ENCODE assay signal across 9 cellular contexts in the genomic region with DNA sequence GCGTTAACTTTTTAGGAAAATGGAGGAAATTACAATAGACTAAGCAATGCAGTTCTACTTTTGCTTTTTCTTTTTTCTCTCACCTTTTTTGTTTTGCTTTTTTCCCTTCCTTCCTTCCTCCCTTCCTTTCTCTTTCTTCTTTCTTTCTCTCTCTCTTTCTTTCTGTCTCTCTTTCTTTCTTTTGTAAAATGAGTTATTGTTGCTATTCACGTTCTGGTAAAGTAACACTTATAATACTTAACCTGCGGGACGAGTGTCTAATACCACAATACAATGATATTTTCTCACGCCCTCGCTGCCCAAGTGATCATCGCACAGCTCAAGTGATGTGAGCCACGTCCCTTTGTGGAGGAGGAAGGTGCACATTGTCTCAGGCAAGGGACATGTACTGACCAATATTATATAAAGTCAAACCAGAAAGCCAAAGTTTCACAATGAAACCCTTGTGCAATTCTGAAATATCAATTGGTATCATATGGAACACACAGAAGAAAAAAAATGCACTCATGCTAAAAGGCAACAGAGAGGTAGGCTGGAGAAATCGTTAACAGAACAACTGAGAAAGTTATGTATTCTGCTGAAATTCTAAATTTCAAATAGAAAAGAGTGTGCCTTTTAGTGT. TPM values are rescaled to one million over a fixed set of nuclear protein-coding genes. Genes with fewer than 3 reads are reported as not detected.
DNase-seq lines count a peak whose midpoint lies in the region; ATAC-seq, FAIRE-seq and TF ChIP-seq lines count a peak whose summit lies in the region.
"Had no signal": no experiment of that assay in that cellular context is flagged by ENCODE, and none has a peak within 500 bp of the region (broad histone marks: within the 10 kb centered on the region; RNA-seq: fewer than 3 reads in every experiment).

No MANE protein-coding gene starts in this region.

- H3K36me3 ChIP-seq in CD4-positive, CD25-positive, alpha-beta regulatory T cell (ENCODE audit: control insufficient read depth, insufficient read depth, low read length) = no peaks in the 10 kb centered on the region
- H3K36me3 ChIP-seq in MM.1S (replicated peaks; ENCODE audit: insufficient read depth, low read length) (no peaks in the 10 kb centered on the region), endothelial cell of umbilical vein (ENCODE audit: control insufficient read depth in 2 of 2, extremely low read depth in 1 of 2, insufficient read depth in 2 of 2, low read length in 2 of 2) (no peaks in the 10 kb centered on the region), ovary (no peaks in the 10 kb centered on the region)

- no peak for DNase-seq in CD4-positive, CD25-positive, alpha-beta regulatory T cell
- DNase-seq in MM.1S (no peak), endothelial cell of umbilical vein (ENCODE audit: low read depth, low spot score) (no peak), ovary (no peak), germinal center (ENCODE audit: low spot score) (no peak), activated gamma-delta T cell (lab: John Stamatoyannopoulos, UW) (no peak)
- no peak for DNase-seq in stimulated activated CD4-positive, alpha-beta T cell treated with anti-CD3 and anti-CD28 coated beads, Interleukin-4, amount 100 ng/mL, for 4 hours
- no peak for DNase-seq in central memory CD4-positive, alpha-beta T cell

- intact Hi-C loops in endothelial cell of umbilical vein (cut with micrococcal nuclease) = no loop called here
- intact Hi-C loops in ovary (cut with DNase I) = no loop called here

- H3K9ac ChIP-seq in MM.1S (ENCODE audit: low read length) (no peak overlapping the region), endothelial cell of umbilical vein (replicated peaks; ENCODE audit: extremely low read depth, insufficient read depth, low read length) (no peak overlapping the region)

- H3K79me2 ChIP-seq in MM.1S (ENCODE audit: low read length) (no peaks in the 10 kb centered on the region), endothelial cell of umbilical vein (ENCODE audit: control insufficient read depth, insufficient read depth, low read length) (no peaks in the 10 kb centered on the region)

- TF ChIP-seq POLR2A in endothelial cell of umbilical vein (IDR thresholded peaks at IDR 0.05; ENCODE audit: low read depth, low read length) = no peak
- TF ChIP-seq POLR2A in ovary (IDR thresholded peaks at IDR 0.05) = no peak

- CTCF ChIA-PET in endothelial cell of umbilical vein (lab: Charles Lee) = no interaction called here

- no peak for TF ChIP-seq CTCF in MM.1S (IDR thresholded peaks at IDR 0.05; ENCODE audit: low read length)
- no peak for TF ChIP-seq CTCF in endothelial cell of umbilical vein (IDR thresholded peaks at IDR 0.05; ENCODE audit: extremely low read depth in 1 of 2, insufficient read depth in 1 of 2, low read depth in 1 of 2, low read length in 2 of 2)
- TF ChIP-seq CTCF in ovary (IDR thresholded peaks at IDR 0.05) = no peak

- H3K27me3 Mint-ChIP-seq in CD4-positive, CD25-positive, alpha-beta regulatory T cell = peaks cover 56% of the 10 kb centered on the region

- no peaks in the 10 kb centered on the region for H3K9me1 ChIP-seq in endothelial cell of umbilical vein (replicated peaks; ENCODE audit: control insufficient read depth, extremely low read depth, insufficient read depth, low read length)

- no peaks in the 10 kb centered on the region for H4K20me1 ChIP-seq in MM.1S (ENCODE audit: insufficient read depth, low read length)
- no peaks in the 10 kb centered on the region for H4K20me1 ChIP-seq in endothelial cell of umbilical vein (replicated peaks; ENCODE audit: control insufficient read depth, extremely low read depth, insufficient read depth, low read length)

- 30 to 43% (median 35%) methylated on average over 9 of the region's 9 CpGs for WGBS in ovary, 3 donors

- POLR2A ChIA-PET in endothelial cell of umbilical vein (lab: Charles Lee) = no interaction called here

- H3K9me3 ChIP-seq in CD4-positive, CD25-positive, alpha-beta regulatory T cell (ENCODE audit: control insufficient read depth in 2 of 2, low read length in 2 of 2) = no peaks in the 10 kb centered on the region
- H3K9me3 ChIP-seq in MM.1S (replicated peaks; ENCODE audit: insufficient read depth, low read length) (no peaks in the 10 kb centered on the region), endothelial cell of umbilical vein (replicated peaks; ENCODE audit: control insufficient read depth, insufficient read depth, low read length) (no peaks in the 10 kb centered on the region), ovary (no peaks in the 10 kb centered on the region)

- H3K4me2 ChIP-seq in MM.1S (ENCODE audit: low read depth, low read length) (peak overlapping the region; percentile 91; the same call in 1 of the 2 replicates), endothelial cell of umbilical vein (ENCODE audit: insufficient read depth, low read length) (peak overlapping the region; percentile 83)

- H3K27me3 ChIP-seq in CD4-positive, CD25-positive, alpha-beta regulatory T cell (ENCODE audit: control insufficient read depth, insufficient read depth, low read length) = peaks cover 27% of the 10 kb centered on the region
- H3K27me3 ChIP-seq in MM.1S (replicated peaks; ENCODE audit: insufficient read depth, low read length) = no peaks in the 10 kb centered on the region; the same call in 1 of the 2 replicates
- H3K27me3 ChIP-seq in endothelial cell of umbilical vein (ENCODE audit: control insufficient read depth in 2 of 2, insufficient read depth in 2 of 2, low read length in 2 of 2) = peaks cover 16 to 38% of the 10 kb centered on the region in 2 experiments
- no peaks in the 10 kb centered on the region for H3K27me3 ChIP-seq in ovary

- H3K9me3 Mint-ChIP-seq in CD4-positive, CD25-positive, alpha-beta regulatory T cell = peaks cover 0 to 5% (median 0%) of the 10 kb centered on the region in 7 donors

- H3K4me1 ChIP-seq in CD4-positive, CD25-positive, alpha-beta regulatory T cell (ENCODE audit: control insufficient read depth, insufficient read depth, low read length, poor library complexity, severe bottlenecking) = peaks cover 20% of the 10 kb centered on the region
- H3K4me1 ChIP-seq in MM.1S (ENCODE audit: low read length) = no peaks in the 10 kb centered on the region
- peaks cover 12% of the 10 kb centered on the region for H3K4me1 ChIP-seq in endothelial cell of umbilical vein (ENCODE audit: control insufficient read depth, extremely low read depth, insufficient read depth, low read length)
- H3K4me1 ChIP-seq in ovary (ENCODE audit: insufficient read depth) = peaks cover 5% of the 10 kb centered on the region

- no peak overlapping the region for H3K27ac ChIP-seq in CD4-positive, CD25-positive, alpha-beta regulatory T cell (ENCODE audit: insufficient read depth, low read length, poor library complexity, severe bottlenecking)
- H3K27ac ChIP-seq in MM.1S (ENCODE audit: low read length) (no peak overlapping the region), endothelial cell of umbilical vein (ENCODE audit: insufficient read depth, low read depth, low read length) (no peak overlapping the region), ovary (peak overlapping the region in 1 of 2 donors; percentile 93)
- H3K27ac ChIP-seq: epithelial cell of prostate had no signal

- peaks cover 0 to 19% (median 11%) of the 10 kb centered on the region in 4 donors for H3K4me1 Mint-ChIP-seq in CD4-positive, CD25-positive, alpha-beta regulatory T cell

- H3K9me2 ChIP-seq in MM.1S (replicated peaks; ENCODE audit: insufficient read depth, low read length) = no peaks in the 10 kb centered on the region

- dilution Hi-C loops in endothelial cell of umbilical vein (cut with MboI; ENCODE audit: extremely low pct_ligation_motif_present, low sequenced_read_pairs) = no loop called here

- no peak overlapping the region for H3K4me3 ChIP-seq in CD4-positive, CD25-positive, alpha-beta regulatory T cell (ENCODE audit: low read depth, low read length)
- H3K4me3 ChIP-seq in MM.1S (ENCODE audit: low read length) (no peak overlapping the region), endothelial cell of umbilical vein (replicated peaks in 1 of 3; ENCODE audit: insufficient read depth in 1 of 3, low read depth in 1 of 3, low read length in 3 of 3) (no peak overlapping the region), ovary (peak overlapping the region; percentile 63)

- H3K4me3 Mint-ChIP-seq in CD4-positive, CD25-positive, alpha-beta regulatory T cell = peak overlapping the region; percentile 63 to 88 (median 73)

- H2AFZ ChIP-seq in MM.1S (ENCODE audit: low read length) (no peak overlapping the region), endothelial cell of umbilical vein (ENCODE audit: low read depth, low read length) (peak overlapping the region; percentile 83)

- no peak for ATAC-seq in CD4-positive, CD25-positive, alpha-beta regulatory T cell (ENCODE audit: low read depth in 2 of 2)

- H3F3A ChIP-seq in MM.1S (ENCODE audit: insufficient read depth, low read length) = no peaks in the 10 kb centered on the region; the same call in 1 of the 2 replicates

- peak overlapping the region; percentile 3 to 96 (median 48) for H3K27ac Mint-ChIP-seq in CD4-positive, CD25-positive, alpha-beta regulatory T cell

- TF ChIP-seq EP300 in ovary (IDR thresholded peaks at IDR 0.05) = no peak

- no peaks in the 10 kb centered on the region for H3K36me3 Mint-ChIP-seq in CD4-positive, CD25-positive, alpha-beta regulatory T cell

- no TSS peak for BruUV-seq in endothelial cell of umbilical vein (replicated peaks; lab: Mats Ljungman, UMichigan)

- FAIRE-seq in endothelial cell of umbilical vein (lab: Jason Lieb, UNC) = peak; percentile 38

RNA-seq across cellular contexts. Expression of a gene that starts 1.7 kb away (rescaled TPM):
- not detected for total RNA-seq in CD4-positive, CD25-positive, alpha-beta regulatory T cell
- polyA plus RNA-seq in CD4-positive, CD25-positive, alpha-beta regulatory T cell = under 1 TPM in 3 of 4 donors, not detected in 1; 0.08 to 0.39 (median 0.24) TPM
- total RNA-seq in endothelial cell of umbilical vein = 0.20 and 1.1 TPM in 2 replicates
- 0.14 and 0.29 TPM in 2 replicates for polyA plus RNA-seq in endothelial cell of umbilical vein
- polyA plus RNA-seq in endothelial cell of umbilical vein (2011; cell fraction: cytosol; rRNA removed) = 0.25 and 0.41 TPM in 2 replicates
- 0.08 and 0.50 TPM in 2 replicates for polyA plus RNA-seq in endothelial cell of umbilical vein (2011; cell fraction: nucleus; rRNA removed)
- 0.11 and 0.15 TPM in 2 replicates for polyA plus RNA-seq in endothelial cell of umbilical vein (2012)
- polyA minus RNA-seq in endothelial cell of umbilical vein = 0.22 and 0.79 TPM in 2 replicates
- polyA minus RNA-seq in endothelial cell of umbilical vein (2011; cell fraction: cytosol; rRNA and poly(A)+ RNA removed) = not detected
- 0.48 TPM in 2 replicates for polyA minus RNA-seq in endothelial cell of umbilical vein (2011; cell fraction: nucleus; rRNA and poly(A)+ RNA removed)
- 10 to 100 TPM; 11.7 to 37.2 (median 21.6) TPM for total RNA-seq in ovary
- 10 to 100 TPM; 23.7 to 65.4 TPM for polyA plus RNA-seq in ovary

RNA-seq across cellular contexts. Expression of a gene that starts 33.5 kb away (rescaled TPM):
- 13.2 TPM for total RNA-seq in CD4-positive, CD25-positive, alpha-beta regulatory T cell
- polyA plus RNA-seq in CD4-positive, CD25-positive, alpha-beta regulatory T cell = 10 to 100 TPM; 48.4 to 58.6 (median 54.2) TPM
- total RNA-seq in endothelial cell of umbilical vein (25.2 and 28.1 TPM in 2 replicates), ovary (10 to 100 TPM; 15.3 to 22.7 (median 19.0) TPM)
- polyA plus RNA-seq in endothelial cell of umbilical vein (7.8 and 10.4 TPM in 2 replicates), ovary (10 to 100 TPM; 18.4 to 26.3 TPM)
- polyA plus RNA-seq in endothelial cell of umbilical vein (2011; cell fraction: cytosol; rRNA removed) = 18.7 and 21.0 TPM in 2 replicates
- polyA plus RNA-seq in endothelial cell of umbilical vein (2011; cell fraction: nucleus; rRNA removed) = 12.7 and 15.4 TPM in 2 replicates
- 34.0 and 51.4 TPM in 2 replicates for polyA plus RNA-seq in endothelial cell of umbilical vein (2012)
- polyA minus RNA-seq in endothelial cell of umbilical vein = 10.0 and 11.1 TPM in 2 replicates
- 20.0 TPM for polyA minus RNA-seq in endothelial cell of umbilical vein (2011; cell fraction: cytosol; rRNA and poly(A)+ RNA removed)
- 6.5 and 7.1 TPM in 2 replicates for polyA minus RNA-seq in endothelial cell of umbilical vein (2011; cell fraction: nucleus; rRNA and poly(A)+ RNA removed)
